8 cellular contexts compared by ENCODE assay signal in genomic region chr13:39035204-39035603, GRCh38. TPM values are rescaled to one million over a fixed set of nuclear protein-coding genes. Genes with fewer than 3 reads are reported as not detected.
DNase-seq lines count a peak whose midpoint lies in the region; ATAC-seq and TF ChIP-seq lines count a peak whose summit lies in the region.

No MANE protein-coding gene starts in this region.

- in situ Hi-C loops in astrocyte of the cerebellum (cut with HindIII; ENCODE audit: low sequenced_read_pairs), result no loop called here

- ATAC-seq in HG02870 (IDR thresholded peaks at IDR 0.05; ENCODE audit: unreplicated experiment), result no peak

- peak overlapping the region; percentile 90 to 96 (median 94) for H3K9ac ChIP-seq in BLaER1 treated with 17β-estradiol and CSF1 and Interleukin-3, amounts not matched to agents 10 nM and 100 nM
- no peak overlapping the region for H3K9ac ChIP-seq in HUES48 (ENCODE audit: low read depth, low read length)

- H3K4me3 ChIP-seq in BLaER1 treated with 17β-estradiol and CSF1 and Interleukin-3, amounts not matched to agents 10 nM and 100 nM, result peak overlapping the region; percentile 91 to 100 (median 98)
- H3K4me3 ChIP-seq in HUES48 (ENCODE audit: low read depth, low read length), result peak overlapping the region; percentile 85
- H3K4me3 ChIP-seq in astrocyte of the cerebellum (ENCODE audit: low read depth, low read length), result peak overlapping the region; percentile 98
- H3K4me3 ChIP-seq in mesodermal cell (ENCODE audit: extremely low read depth, insufficient read depth, low read length, poor library complexity, severe bottlenecking), result peak overlapping the region; percentile 83

- peaks cover 40 to 75% (median 65%) of the 10 kb centered on the region in 11 experiments; a peak in 20 of 22 replicates for H4K20me1 ChIP-seq in BLaER1 treated with 17β-estradiol and CSF1 and Interleukin-3, amounts not matched to agents 10 nM and 100 nM

- no peaks in the 10 kb centered on the region for H3K9me3 ChIP-seq in BLaER1 treated with 17β-estradiol and CSF1 and Interleukin-3, amounts not matched to agents 10 nM and 100 nM (replicated peaks in 1 of 11)
- H3K9me3 ChIP-seq in HUES48 (ENCODE audit: control insufficient read depth, insufficient read depth, low read length) (no peaks in the 10 kb centered on the region), mesodermal cell (ENCODE audit: control insufficient read depth, low read length) (no peaks in the 10 kb centered on the region)

- peak overlapping the region; percentile 79 to 95 (median 92) for H3K4me2 ChIP-seq in BLaER1 treated with 17β-estradiol and CSF1 and Interleukin-3, amounts not matched to agents 10 nM and 100 nM

- no peak for TF ChIP-seq CTCF in astrocyte of the cerebellum (IDR thresholded peaks at IDR 0.05; ENCODE audit: low read depth, low read length, missing control alignments)

- peak overlapping the region in 6 of 11 experiments; percentile 87 to 95 (median 90); a peak in 7 of 22 replicates for H3K27ac ChIP-seq in BLaER1 treated with 17β-estradiol and CSF1 and Interleukin-3, amounts not matched to agents 10 nM and 100 nM
- H3K27ac ChIP-seq in HUES48 (ENCODE audit: low read depth, low read length) (no peak overlapping the region), mesodermal cell (ENCODE audit: low read depth, low read length, severe bottlenecking) (no peak overlapping the region)

- WGBS in mesodermal cell (ENCODE audit: insufficient coverage in 2 of 2), 2 experiments, result no CpG with 5 or more reads among the region's 2 CpGs

- H3K4me1 ChIP-seq in BLaER1 treated with 17β-estradiol and CSF1 and Interleukin-3, amounts not matched to agents 10 nM and 100 nM, result peaks cover 25 to 37% (median 31%) of the 10 kb centered on the region in 10 experiments
- H3K4me1 ChIP-seq in HUES48 (ENCODE audit: control insufficient read depth, insufficient read depth, low read length), result peaks cover 23% of the 10 kb centered on the region
- peaks cover 12% of the 10 kb centered on the region for H3K4me1 ChIP-seq in mesodermal cell (ENCODE audit: control insufficient read depth, insufficient read depth, low read length, poor library complexity, severe bottlenecking)

- H3K36me3 ChIP-seq in BLaER1 treated with 17β-estradiol and CSF1 and Interleukin-3, amounts not matched to agents 10 nM and 100 nM, result peaks cover 12 to 40% (median 30%) of the 10 kb centered on the region in 11 experiments; a peak in 21 of 22 replicates
- peaks cover 36% of the 10 kb centered on the region for H3K36me3 ChIP-seq in HUES48 (ENCODE audit: control insufficient read depth, insufficient read depth, low read length)
- peaks cover 25% of the 10 kb centered on the region for H3K36me3 ChIP-seq in mesodermal cell (ENCODE audit: control insufficient read depth, insufficient read depth, low read length)

- DNase-seq in astrocyte of the cerebellum (ENCODE audit: low read depth) (no peak), middle frontal gyrus (ENCODE audit: extremely low spot score, low spot score) (no peak), NCI-H2196 treated with DMSO at 0.1 percent for 48 hours (lab: John Stamatoyannopoulos, UW; ENCODE audit: unreplicated experiment) (no peak)
- DNase-seq in stimulated activated CD4-positive, alpha-beta T cell treated with anti-CD3 and anti-CD28 coated beads, Interleukin-2, amount 100 ng/mL, for 24 hours, result no peak

- H3K27me3 ChIP-seq in BLaER1 treated with 17β-estradiol and CSF1 and Interleukin-3, amounts not matched to agents 10 nM and 100 nM, result no peaks in the 10 kb centered on the region
- no peaks in the 10 kb centered on the region for H3K27me3 ChIP-seq in HUES48 (ENCODE audit: control insufficient read depth, insufficient read depth, low read length)

RNA-seq across cellular contexts. Expression of gene PROSER1, which starts 2.7 kb away (rescaled TPM):
- polyA plus RNA-seq in mesodermal cell (2013, experiment 1 of 2), result 27.6 TPM
- polyA plus RNA-seq in mesodermal cell (2013, experiment 2 of 2), result 25.2 TPM

RNA-seq across cellular contexts. Expression of gene NHLRC3, which starts 3.1 kb away (rescaled TPM):
- polyA plus RNA-seq in mesodermal cell (2013, experiment 1 of 2), result 9.1 TPM
- 10.6 TPM for polyA plus RNA-seq in mesodermal cell (2013, experiment 2 of 2)

RNA-seq across cellular contexts. Expression of gene STOML3, which starts 44.6 kb away (rescaled TPM):
- polyA plus RNA-seq in mesodermal cell (2013, experiment 1 of 2), result not detected
- not detected for polyA plus RNA-seq in mesodermal cell (2013, experiment 2 of 2)

Comparison
In these comparisons a context has a peak if more than half of its experiments do, and no peak if none do; other contexts are left out.
1. H3K27ac ChIP-seq: peak in BLaER1 treated with 17β-estradiol and CSF1 and Interleukin-3, amounts not matched to agents 10 nM and 100 nM (6 of 11); none in HUES48 (single experiment) and mesodermal cell (single experiment).
2. Peak in every context shown above with its lines, with median percentiles within 50 percentile points of each other: H3K4me3 ChIP-seq.